Comparison of ENCODE assay signal across 1 cellular context in genomic region chr7:70632400-70632799, GRCh38.
TF ChIP-seq lines count a peak whose summit lies in the region.

No MANE protein-coding gene starts in this region.

TF ChIP-seq in H1, 55 proteins besides CTCF, POLR2A, EP300 and RAD21 (continued from another document):
- TF ChIP-seq NRF1 (IDR thresholded peaks at IDR 0.05; ENCODE audit: low read depth, low read length) (no peak), TEAD4 (IDR thresholded peaks at IDR 0.05; ENCODE audit: low read depth, low read length) (no peak), KDM4A (IDR thresholded peaks at IDR 0.05; ENCODE audit: low read depth, low read length, severe bottlenecking) (no peak), EZH2 (IDR thresholded peaks at IDR 0.05; ENCODE audit: low read depth, low read length, severe bottlenecking) (no peak), CBX8 (IDR thresholded peaks at IDR 0.05; ENCODE audit: borderline replicate concordance, low read depth, low read length) (no peak), SP1 (IDR thresholded peaks at IDR 0.05; ENCODE audit: low read depth, low read length) (no peak), KDM5A (IDR thresholded peaks at IDR 0.05; ENCODE audit: low read length) (no peak), CHD2 (IDR thresholded peaks at IDR 0.05; ENCODE audit: low read length) (no peak), FOSL1 (IDR thresholded peaks at IDR 0.05; ENCODE audit: insufficient read depth, low read depth, low read length) (no peak), CTBP2 (IDR thresholded peaks at IDR 0.05; ENCODE audit: borderline replicate concordance, insufficient read depth, insufficient read length, low read length) (no peak)
- TF ChIP-seq, protein P1, sequence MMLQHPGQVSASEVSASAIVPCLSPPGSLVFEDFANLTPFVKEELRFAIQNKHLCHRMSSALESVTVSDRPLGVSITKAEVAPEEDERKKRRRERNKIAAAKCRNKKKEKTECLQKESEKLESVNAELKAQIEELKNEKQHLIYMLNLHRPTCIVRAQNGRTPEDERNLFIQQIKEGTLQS (IDR thresholded peaks at IDR 0.05; ENCODE audit: insufficient read depth, low read depth, low read length) = no peak
